Comparison of ENCODE assay signal across 8 cellular contexts in the genomic region with DNA sequence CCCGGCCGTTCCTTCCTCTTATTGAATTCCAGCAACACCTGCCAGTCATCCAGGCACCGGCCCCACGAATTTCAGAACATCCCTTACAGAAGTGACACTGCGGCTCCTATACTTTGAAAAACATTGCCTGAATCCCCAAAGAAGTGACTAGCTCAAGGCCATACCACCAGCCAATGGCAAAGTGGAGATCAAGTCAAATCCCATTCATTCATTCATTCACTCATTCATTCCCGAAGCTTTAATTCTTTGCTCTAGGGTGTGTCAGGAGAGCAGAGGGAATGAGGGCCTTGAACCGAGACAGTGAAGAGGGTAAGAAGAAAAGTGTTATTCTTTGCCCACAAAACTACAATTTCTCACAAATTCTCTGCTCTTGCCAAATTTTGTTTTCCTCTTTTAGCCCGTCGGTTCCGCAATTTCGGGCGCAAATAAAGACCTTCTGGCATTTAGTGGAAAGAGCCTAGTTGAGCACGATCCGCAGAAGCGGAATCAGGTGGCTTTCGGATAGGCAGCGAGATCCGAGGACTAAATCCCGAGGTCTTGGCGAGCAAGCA. TPM values are rescaled to one million over a fixed set of nuclear protein-coding genes. Genes with fewer than 3 reads are reported as not detected.
DNase-seq lines count a peak whose midpoint lies in the region; FAIRE-seq and TF ChIP-seq lines count a peak whose summit lies in the region.

No MANE protein-coding gene starts in this region.

- H3K4me3 ChIP-seq in AG10803 (ENCODE audit: low read length) (peak overlapping the region; percentile 66), KMS-11 (IDR thresholded peaks at IDR 0.05; ENCODE audit: insufficient read depth, low read depth, low read length) (no peak overlapping the region), bronchial epithelial cell (ENCODE audit: low read depth, low read length) (peak overlapping the region; percentile 69), muscle layer of duodenum (ENCODE audit: low read depth in 1 of 2, low read length in 2 of 2) (peak overlapping the region; percentile 56 to 68)

- FAIRE-seq in bronchial epithelial cell (lab: Jason Lieb, UNC), result no peak

- H3K27ac ChIP-seq in KMS-11, result no peak overlapping the region
- H3K27ac ChIP-seq in muscle layer of duodenum (ENCODE audit: low read length), result no peak overlapping the region

- no peaks in the 10 kb centered on the region for H3K36me3 ChIP-seq in KMS-11 (ENCODE audit: insufficient read depth)
- H3K36me3 ChIP-seq in bronchial epithelial cell (ENCODE audit: control insufficient read depth, insufficient read depth, low read length), result no peaks in the 10 kb centered on the region
- H3K36me3 ChIP-seq in muscle layer of duodenum (ENCODE audit: control insufficient read depth in 1 of 2, insufficient read depth in 2 of 2, low read length in 2 of 2), result no peaks in the 10 kb centered on the region

- peak overlapping the region; percentile 71 for H2AFZ ChIP-seq in KMS-11 (ENCODE audit: low read depth)

- DNase-seq in AG10803 (ENCODE audit: low read depth), result no peak
- DNase-seq in bronchial epithelial cell (ENCODE audit: low read depth), result no peak
- no peak for DNase-seq in T1000 (lab: John Stamatoyannopoulos, UW)
- no peak for DNase-seq in OCI-M1 (lab: John Stamatoyannopoulos, UW)
- no peak for DNase-seq in NCI-H82 treated with DMSO at 0.1 percent for 48 hours (lab: John Stamatoyannopoulos, UW; ENCODE audit: unreplicated experiment)
- no peak for DNase-seq in activated effector memory CD4-positive, alpha-beta T cell treated with Interleukin-2 at 50 U/mL for 16 hours

- H3K27me3 ChIP-seq in KMS-11 (ENCODE audit: insufficient read depth, low read depth), result no peaks in the 10 kb centered on the region
- H3K27me3 ChIP-seq in bronchial epithelial cell (ENCODE audit: control insufficient read depth, insufficient read depth, low read length), result no peaks in the 10 kb centered on the region
- H3K27me3 ChIP-seq in muscle layer of duodenum (ENCODE audit: low read depth, low read length), result no peaks in the 10 kb centered on the region

- H4K20me1 ChIP-seq in KMS-11 (ENCODE audit: insufficient read depth), result no peaks in the 10 kb centered on the region

- H3K4me1 ChIP-seq in KMS-11 (ENCODE audit: low read depth, poor library complexity, severe bottlenecking), result peaks cover 10% of the 10 kb centered on the region
- H3K4me1 ChIP-seq in muscle layer of duodenum (ENCODE audit: control insufficient read depth in 1 of 2, insufficient read depth in 2 of 2, low read length in 2 of 2), result no peaks in the 10 kb centered on the region

- peak overlapping the region; percentile 57; the same call in 1 of the 2 replicates for H3K4me2 ChIP-seq in KMS-11

- H3K9me3 ChIP-seq in muscle layer of duodenum (ENCODE audit: control insufficient read depth in 1 of 2, low read length in 2 of 2), result no peaks in the 10 kb centered on the region

- H3K79me2 ChIP-seq in KMS-11 (ENCODE audit: insufficient read depth, low read depth), result peaks cover 10% of the 10 kb centered on the region

- peak overlapping the region; percentile 53; the same call in 1 of the 2 replicates for H3K9ac ChIP-seq in KMS-11

- TF ChIP-seq CTCF in AG10803 (conservative IDR thresholded peaks at IDR 0.05; ENCODE audit: low read length), result no peak
- TF ChIP-seq CTCF in KMS-11 (conservative IDR thresholded peaks at IDR 0.05; ENCODE audit: low read depth, low read length), result no peak
- no peak for TF ChIP-seq CTCF in bronchial epithelial cell (IDR thresholded peaks at IDR 0.05; ENCODE audit: insufficient read depth, low read length, severe bottlenecking)

RNA-seq across cellular contexts. Expression of a gene that starts 0.8 kb away (rescaled TPM):
- total RNA-seq in bronchial epithelial cell, result 46.7 and 74.5 TPM in 2 replicates
